In genomic region chr4:88613417-88613875, GRCh38 we compare ENCODE assay signal across 8 cellular contexts. TPM values are rescaled to one million over a fixed set of nuclear protein-coding genes. Genes with fewer than 3 reads are reported as not detected.
DNase-seq lines count a peak whose midpoint lies in the region; ATAC-seq and TF ChIP-seq lines count a peak whose summit lies in the region.

No MANE protein-coding gene starts in this region.

- intact Hi-C loops in upper lobe of right lung (cut with DNase I): no loop called here

- TF ChIP-seq CTCF in upper lobe of right lung (IDR thresholded peaks at IDR 0.05): no peak

- H3K27me3 ChIP-seq in iPS-20b (ENCODE audit: insufficient read depth, low read length): no peaks in the 10 kb centered on the region
- H3K27me3 ChIP-seq in upper lobe of right lung: no peaks in the 10 kb centered on the region

- ATAC-seq in GM21423 (IDR thresholded peaks at IDR 0.05; ENCODE audit: unreplicated experiment): peak; percentile 40
- ATAC-seq in activated CD8-positive, alpha-beta T cell treated with anti-CD3 and anti-CD28 coated beads, Interleukin-2, amount 10 ng/mL, durations not matched to agents 7 days and 5 days: peak; percentile 92
- peak; percentile 66 for ATAC-seq in upper lobe of right lung

- CTCF ChIA-PET in activated CD8-positive, alpha-beta T cell treated with anti-CD3 and anti-CD28 coated beads, Interleukin-2, amount 10 ng/mL, durations not matched to agents 7 days and 5 days (lab: Charles Lee): interaction anchor here (1.0 to 3.6 kb wide), 12 partner anchors 9 to 559 kb away, joined by 3 to 27 read pairs (median 6); partner anchors contain the start of gene HERC3

- peak overlapping the region; percentile 85 for H3K27ac Mint-ChIP-seq in activated CD8-positive, alpha-beta T cell treated with anti-CD3 and anti-CD28 coated beads, Interleukin-2, amount 10 ng/mL, durations not matched to agents 7 days and 5 days

- H3K27ac ChIP-seq in iPS-20b (ENCODE audit: low read length): no peak overlapping the region
- H3K27ac ChIP-seq in upper lobe of right lung: peak overlapping the region; percentile 47

- H3K4me1 Mint-ChIP-seq in activated CD8-positive, alpha-beta T cell treated with anti-CD3 and anti-CD28 coated beads, Interleukin-2, amount 10 ng/mL, durations not matched to agents 7 days and 5 days (ENCODE audit: low read depth): peaks cover 54% of the 10 kb centered on the region

- H3K27me3 Mint-ChIP-seq in activated CD8-positive, alpha-beta T cell treated with anti-CD3 and anti-CD28 coated beads, Interleukin-2, amount 10 ng/mL, durations not matched to agents 7 days and 5 days (ENCODE audit: low read depth): no peaks in the 10 kb centered on the region

- peak overlapping the region; percentile 42 for H3K4me3 Mint-ChIP-seq in activated CD8-positive, alpha-beta T cell treated with anti-CD3 and anti-CD28 coated beads, Interleukin-2, amount 10 ng/mL, durations not matched to agents 7 days and 5 days

- DNase-seq in CD1c-positive myeloid dendritic cell (ENCODE audit: extremely low spot score) (peak; percentile 35), NCI-H2029 (lab: John Stamatoyannopoulos, UW) (peak; percentile 84), upper lobe of right lung (no peak), A172 (ENCODE audit: low spot score) (no peak), foreskin melanocyte (no peak)
- DNase-seq in activated CD8-positive, alpha-beta T cell treated with anti-CD3 and anti-CD28 coated beads, Interleukin-2, amount 10 ng/mL, durations not matched to agents 7 days and 5 days: peak; percentile 58

- no peak overlapping the region for H3K9ac ChIP-seq in iPS-20b (ENCODE audit: low read depth, low read length)

- peaks cover 16% of the 10 kb centered on the region for H3K4me1 ChIP-seq in iPS-20b (ENCODE audit: insufficient read depth, low read length)
- H3K4me1 ChIP-seq in upper lobe of right lung: peaks cover 37% of the 10 kb centered on the region

- H3K36me3 ChIP-seq in iPS-20b (ENCODE audit: insufficient read depth, low read depth, low read length): no peaks in the 10 kb centered on the region
- peaks cover 4% of the 10 kb centered on the region for H3K36me3 ChIP-seq in upper lobe of right lung

- H3K9me3 ChIP-seq in iPS-20b (ENCODE audit: insufficient read depth, low read depth, low read length) (no peaks in the 10 kb centered on the region), upper lobe of right lung (no peaks in the 10 kb centered on the region)

- peaks cover 36% of the 10 kb centered on the region for H3K36me3 Mint-ChIP-seq in activated CD8-positive, alpha-beta T cell treated with anti-CD3 and anti-CD28 coated beads, Interleukin-2, amount 10 ng/mL, durations not matched to agents 7 days and 5 days (ENCODE audit: low read depth)

- no peaks in the 10 kb centered on the region for H3K9me3 Mint-ChIP-seq in activated CD8-positive, alpha-beta T cell treated with anti-CD3 and anti-CD28 coated beads, Interleukin-2, amount 10 ng/mL, durations not matched to agents 7 days and 5 days (ENCODE audit: insufficient read depth)

- H3K4me3 ChIP-seq in iPS-20b (ENCODE audit: low read length) (peak overlapping the region; percentile 33; the same call in 1 of the 2 replicates), upper lobe of right lung (no peak overlapping the region)

- POLR2A ChIA-PET in activated CD8-positive, alpha-beta T cell treated with anti-CD3 and anti-CD28 coated beads, Interleukin-2, amount 10 ng/mL, durations not matched to agents 7 days and 5 days (lab: Charles Lee): interaction anchor here (0.8 to 2.3 kb wide), 4 partner anchors 15 to 329 kb away, joined by 4 to 18 read pairs (median 5); partner anchors contain the start of genes HERC3, HERC5 and PPM1K

RNA-seq across cellular contexts. Expression of gene HERC3, which starts 21.2 kb away (rescaled TPM):
- 10 to 100 TPM; 22.7 to 26.1 TPM for total RNA-seq in activated CD8-positive, alpha-beta T cell treated with anti-CD3 and anti-CD28 coated beads, Interleukin-2, amount 10 ng/mL, durations not matched to agents 7 days and 5 days
- 50.0 TPM for total RNA-seq in upper lobe of right lung
- 2.8 and 3.7 TPM in 2 replicates for total RNA-seq in A172 (2014; rRNA removed; shearing (Covaris generic))

Comparison
In these comparisons a context has a peak if more than half of its experiments do, and no peak if none do; other contexts are left out.
1. DNase-seq: peak in CD1c-positive myeloid dendritic cell (single experiment), NCI-H2029 (single experiment) and activated CD8-positive, alpha-beta T cell treated with anti-CD3 and anti-CD28 coated beads, Interleukin-2, amount 10 ng/mL, durations not matched to agents 7 days and 5 days (single experiment); none in upper lobe of right lung (single experiment), A172 (single experiment) and foreskin melanocyte (single experiment).
2. ATAC-seq: peak in every context shown above with its lines; median percentile 92 in activated CD8-positive, alpha-beta T cell treated with anti-CD3 and anti-CD28 coated beads, Interleukin-2, amount 10 ng/mL, durations not matched to agents 7 days and 5 days; 66 in upper lobe of right lung; 40 in GM21423.